ENCODE assay signal across 1 cellular context in the genomic region with DNA sequence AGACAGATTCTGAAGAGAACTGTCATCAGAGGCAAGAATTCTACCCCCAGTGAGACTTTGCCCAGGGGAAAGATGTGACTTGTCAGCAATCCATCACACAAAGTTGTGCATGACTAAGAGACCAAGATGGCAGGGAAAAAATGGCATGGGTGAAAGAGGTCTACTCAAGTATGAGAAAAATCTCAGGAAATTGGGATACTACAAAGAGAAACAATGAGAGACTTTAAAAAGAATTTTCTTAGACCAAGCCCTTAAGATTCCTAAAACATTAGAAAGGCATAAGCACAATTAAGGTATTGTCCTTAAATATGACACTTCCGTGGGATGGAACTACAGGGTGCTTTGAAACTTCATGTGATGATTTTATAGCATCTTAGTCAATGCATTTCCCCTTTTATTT.
TF ChIP-seq lines count a peak whose summit lies in the region.

No MANE protein-coding gene starts in this region.

TF ChIP-seq in GM23338, 12 proteins besides CTCF, POLR2A, EP300 and RAD21 (continued from another document):
- no peak for TF ChIP-seq REST (IDR thresholded peaks at IDR 0.05; ENCODE audit: unreplicated experiment)
- no peak for TF ChIP-seq ETS1 (IDR thresholded peaks at IDR 0.05)
- no peak for TF ChIP-seq NANOG (IDR thresholded peaks at IDR 0.05; ENCODE audit: borderline replicate concordance)
- TF ChIP-seq ZNF114 (CRISPR knock-in tag; IDR thresholded peaks at IDR 0.05), result no peak
- TF ChIP-seq POLR2AphosphoS5 (IDR thresholded peaks at IDR 0.05; ENCODE audit: low read depth), result no peak
- TF ChIP-seq STAT1 (IDR thresholded peaks at IDR 0.05; ENCODE audit: unreplicated experiment), result no peak
